In genomic region chr9:83445703-83446102, GRCh38 we compare ENCODE assay signal across 31 cellular contexts.
"Had no signal": no experiment of that assay in that cellular context is flagged by ENCODE, and none has a peak within 500 bp of the region (broad histone marks: within the 10 kb centered on the region; RNA-seq: fewer than 3 reads in every experiment).

No MANE protein-coding gene starts in this region.

- DNase-seq: cerebellar nuclear complex; dorsolateral prefrontal cortex; effector CD4-positive, alpha-beta T cell; foreskin keratinocyte; glutamatergic neuron; heart right ventricle; hypothalamus; immature natural killer cell; islet precursor cell; kidney glomerular epithelial cell; mesenchymal stem cell; mucosa of descending colon; naive B cell; nucleus accumbens; posterior cingulate gyrus; retina; right lobe of liver; stimulated activated CD4-positive, alpha-beta T cell treated with anti-CD3 and anti-CD28 coated beads, Interleukin-12 subunit alpha, Interleukin-12 subunit beta, amount 100 ng/mL, for 4 hours; stimulated activated CD4-positive, alpha-beta T cell treated with anti-CD3 and anti-CD28 coated beads, Interleukin-1b, Interleukin-23, amount 100 ng/mL, for 48 hours; stimulated activated CD4-positive, alpha-beta T cell treated with anti-CD3 and anti-CD28 coated beads, Interleukin-4, amount 100 ng/mL, for 1 hour; stimulated activated CD8-positive, alpha-beta memory T cell treated with anti-CD3 and anti-CD28 coated beads, Interleukin-4, amount 100 ng/mL, for 48 hours; stimulated activated naive CD4-positive, alpha-beta T cell; stimulated activated naive CD8-positive, alpha-beta T cell treated with anti-CD3 and anti-CD28 coated beads, Interleukin-15, amount 100 ng/mL, for 72 hours; transverse colon had no signal

- H3K4me2 ChIP-seq: smooth muscle cell had no signal

- H3K4me1 Mint-ChIP-seq: immature natural killer cell; mesothelial cell of epicardium; naive B cell; stimulated activated naive CD8-positive, alpha-beta T cell treated with anti-CD3 and anti-CD28 coated beads, Interleukin-15, amount 100 ng/mL, for 72 hours had no signal

- H3K4me3 ChIP-seq: dorsolateral prefrontal cortex, heart right ventricle, mucosa of descending colon, right lobe of liver, smooth muscle cell, suprapubic skin, transverse colon, vagina had no signal

- H3K9me3 Mint-ChIP-seq: immature natural killer cell; mesothelial cell of epicardium; natural killer cell treated with Interleukin-12 subunit alpha and Interleukin-12 subunit beta and Interleukin-15 and Interleukin-18, amount 100 ng/mL, for 72 hours had no signal

- H3K36me3 ChIP-seq: heart right ventricle, right lobe of liver, suprapubic skin, transverse colon, vagina had no signal

- H3K27me3 Mint-ChIP-seq: naive B cell; natural killer cell treated with Interleukin-12 subunit alpha and Interleukin-12 subunit beta and Interleukin-15 and Interleukin-18, amount 100 ng/mL, for 72 hours; stimulated activated naive CD8-positive, alpha-beta T cell treated with anti-CD3 and anti-CD28 coated beads, Interleukin-15, amount 100 ng/mL, for 72 hours had no signal

- H3K4me1 ChIP-seq: foreskin keratinocyte, right lobe of liver had no signal

- H3K27ac Mint-ChIP-seq: immature natural killer cell; mesothelial cell of epicardium; naive B cell; natural killer cell treated with Interleukin-12 subunit alpha and Interleukin-12 subunit beta and Interleukin-15 and Interleukin-18, amount 100 ng/mL, for 72 hours; stimulated activated naive CD8-positive, alpha-beta T cell treated with anti-CD3 and anti-CD28 coated beads, Interleukin-15, amount 100 ng/mL, for 72 hours had no signal

- H3K27me3 ChIP-seq: dorsolateral prefrontal cortex, foreskin keratinocyte, heart right ventricle, right lobe of liver, suprapubic skin, transverse colon, vagina had no signal

- H3K4me3 Mint-ChIP-seq: immature natural killer cell; mesothelial cell of epicardium; naive B cell; natural killer cell treated with Interleukin-12 subunit alpha and Interleukin-12 subunit beta and Interleukin-15 and Interleukin-18, amount 100 ng/mL, for 72 hours; stimulated activated naive CD8-positive, alpha-beta T cell treated with anti-CD3 and anti-CD28 coated beads, Interleukin-15, amount 100 ng/mL, for 72 hours had no signal

- H3K27ac ChIP-seq: dorsolateral prefrontal cortex, epithelial cell of prostate, foreskin keratinocyte, right lobe of liver, suprapubic skin, transverse colon, vagina had no signal

- H3K9me3 ChIP-seq: heart right ventricle, mucosa of descending colon, right lobe of liver, suprapubic skin, transverse colon, vagina had no signal

- H3K36me3 Mint-ChIP-seq: immature natural killer cell; mesothelial cell of epicardium; naive B cell; natural killer cell treated with Interleukin-12 subunit alpha and Interleukin-12 subunit beta and Interleukin-15 and Interleukin-18, amount 100 ng/mL, for 72 hours had no signal

- ATAC-seq: esophagus mucosa; foreskin keratinocyte; heart right ventricle; mucosa of descending colon; natural killer cell treated with Interleukin-12 subunit alpha and Interleukin-12 subunit beta and Interleukin-15 and Interleukin-18, amount 100 ng/mL, for 72 hours; right lobe of liver; stimulated activated naive CD8-positive, alpha-beta T cell treated with anti-CD3 and anti-CD28 coated beads, Interleukin-15, amount 100 ng/mL, for 72 hours had no signal
